In genomic region chr10:110567201-110568054, GRCh38 we compare ENCODE assay signal across 1 cellular context.
A peak's percentile ranks its signal among the peaks of the same experiment; 100 is the strongest.
TF ChIP-seq lines count a peak whose summit lies in the region.

SMC3 (plus strand) TSS chr10:110567695; CDS start chr10:110567817, 122 bp downstream.

TF ChIP-seq in HepG2, 621 proteins besides CTCF, POLR2A, EP300 and RAD21 (continued from another document and continues in another):
- peak; percentile 81; the same call in 1 of the 2 replicates for TF ChIP-seq AKNA (CRISPR knock-in tag; IDR thresholded peaks at IDR 0.05; ENCODE audit: borderline replicate concordance)
- peak; percentile 45 for TF ChIP-seq ZFP90 (CRISPR knock-in tag; IDR thresholded peaks at IDR 0.05; ENCODE audit: borderline replicate concordance)
- TF ChIP-seq PCBP1 (IDR thresholded peaks at IDR 0.05; ENCODE audit: borderline replicate concordance, low read depth, low read length), result peak; percentile 75; the same call in 1 of the 2 replicates
- peak; percentile 94 for TF ChIP-seq ZMAT3 (CRISPR knock-in tag; conservative IDR thresholded peaks at IDR 0.05)
- TF ChIP-seq KLF16 (CRISPR knock-in tag; IDR thresholded peaks at IDR 0.05), result peak in 1 of 2 experiments; percentile 65; a peak in 2 of 4 replicates
- no peak for TF ChIP-seq SOX6 (IDR thresholded peaks at IDR 0.05)
- peak; percentile 62 for TF ChIP-seq SOX6 (CRISPR knock-in tag; IDR thresholded peaks at IDR 0.05)
- peak; percentile 60; the same call in 1 of the 2 replicates for TF ChIP-seq SOX13 (IDR thresholded peaks at IDR 0.05)
- TF ChIP-seq SOX13 (CRISPR knock-in tag; conservative IDR thresholded peaks at IDR 0.05 in 1 of 2, IDR thresholded peaks at IDR 0.05 in 1 of 2), result peak in 1 of 2 experiments; percentile 31; a peak in 1 of 4 replicates
- TF ChIP-seq TBP (CRISPR knock-in tag; IDR thresholded peaks at IDR 0.05), result no peak
- no peak for TF ChIP-seq ZBTB44 (CRISPR knock-in tag; IDR thresholded peaks at IDR 0.05)
- peak; percentile 29; the same call in 1 of the 2 replicates for TF ChIP-seq ZNF788 (CRISPR knock-in tag; IDR thresholded peaks at IDR 0.05; ENCODE audit: borderline replicate concordance)
- peak; percentile 92 for TF ChIP-seq ZNF441 (CRISPR knock-in tag; IDR thresholded peaks at IDR 0.05; ENCODE audit: borderline replicate concordance)
- TF ChIP-seq FOXJ3 (CRISPR knock-in tag; IDR thresholded peaks at IDR 0.05; ENCODE audit: borderline replicate concordance), result peak; percentile 64
- no peak for TF ChIP-seq ZUFSP (CRISPR knock-in tag; IDR thresholded peaks at IDR 0.05; ENCODE audit: borderline replicate concordance)
- TF ChIP-seq ZNF276 (CRISPR knock-in tag; IDR thresholded peaks at IDR 0.05; ENCODE audit: low read depth), result peak; percentile 73; the same call in 1 of the 2 replicates
- peak; percentile 26; the same call in 1 of the 2 replicates for TF ChIP-seq HES4 (CRISPR knock-in tag; IDR thresholded peaks at IDR 0.05; ENCODE audit: borderline replicate concordance)
- no peak for TF ChIP-seq ZFYVE20 (CRISPR knock-in tag; IDR thresholded peaks at IDR 0.05; ENCODE audit: borderline replicate concordance, low read depth)
- TF ChIP-seq CBX5 (CRISPR knock-in tag; IDR thresholded peaks at IDR 0.05; ENCODE audit: borderline replicate concordance), result peak; percentile 81; the same call in 1 of the 2 replicates
- TF ChIP-seq SP4 (CRISPR knock-in tag; IDR thresholded peaks at IDR 0.05), result peak; percentile 87
- no peak for TF ChIP-seq ETV6 (CRISPR knock-in tag; conservative IDR thresholded peaks at IDR 0.05)
- 0 out of 2 replicates have a peak, but pooled peaks have one; percentile 48 for TF ChIP-seq ZBTB42 (CRISPR knock-in tag; IDR thresholded peaks at IDR 0.05)
- TF ChIP-seq ZNF614 (CRISPR knock-in tag; IDR thresholded peaks at IDR 0.05; ENCODE audit: borderline replicate concordance), result peak; percentile 45; the same call in 1 of the 2 replicates
- no peak for TF ChIP-seq ZSCAN30 (CRISPR knock-in tag; IDR thresholded peaks at IDR 0.05)
- TF ChIP-seq MAF1 (CRISPR knock-in tag; IDR thresholded peaks at IDR 0.05; ENCODE audit: borderline replicate concordance), result peak; percentile 67; the same call in 1 of the 2 replicates
- no peak for TF ChIP-seq ZKSCAN1 (IDR thresholded peaks at IDR 0.05; ENCODE audit: low read length)
- no peak for TF ChIP-seq CHD4 (IDR thresholded peaks at IDR 0.05; ENCODE audit: borderline replicate concordance, low read length)
- TF ChIP-seq ZBTB4 (CRISPR knock-in tag; IDR thresholded peaks at IDR 0.05; ENCODE audit: borderline replicate concordance), result no peak
- no peak for TF ChIP-seq MBD4 (IDR thresholded peaks at IDR 0.05; ENCODE audit: borderline replicate concordance, low read length)
- TF ChIP-seq PBX3 (CRISPR knock-in tag; IDR thresholded peaks at IDR 0.05; ENCODE audit: borderline replicate concordance), result no peak; the same call in 1 of the 2 replicates
- TF ChIP-seq ZNF333 (CRISPR knock-in tag; IDR thresholded peaks at IDR 0.05; ENCODE audit: borderline replicate concordance), result no peak
- TF ChIP-seq HMG20A (CRISPR knock-in tag; IDR thresholded peaks at IDR 0.05; ENCODE audit: borderline replicate concordance), result no peak
- no peak; the same call in 1 of the 2 replicates for TF ChIP-seq ZNF24 (IDR thresholded peaks at IDR 0.05)
- TF ChIP-seq NR2C2 (CRISPR knock-in tag; IDR thresholded peaks at IDR 0.05; ENCODE audit: borderline replicate concordance), result peak; percentile 65; the same call in 1 of the 2 replicates
- peak; percentile 78; the same call in 1 of the 2 replicates for TF ChIP-seq HDAC2 (CRISPR knock-in tag; IDR thresholded peaks at IDR 0.05)
- no peak for TF ChIP-seq ZNF101 (CRISPR knock-in tag; IDR thresholded peaks at IDR 0.05; ENCODE audit: borderline replicate concordance, low read depth)
- no peak for TF ChIP-seq TRIM22 (IDR thresholded peaks at IDR 0.05)
- TF ChIP-seq ZNF782 (CRISPR knock-in tag; IDR thresholded peaks at IDR 0.05; ENCODE audit: borderline replicate concordance), result peak; percentile 36; the same call in 1 of the 2 replicates
- TF ChIP-seq NFIB (CRISPR knock-in tag; IDR thresholded peaks at IDR 0.05; ENCODE audit: borderline replicate concordance), result no peak
- TF ChIP-seq ZNF44 (CRISPR knock-in tag; IDR thresholded peaks at IDR 0.05), result 0 out of 2 replicates have a peak, but pooled peaks have one; percentile 27
- peak; percentile 7; the same call in 1 of the 2 replicates for TF ChIP-seq ZFAT (CRISPR knock-in tag; conservative IDR thresholded peaks at IDR 0.05)
- TF ChIP-seq ZNF816 (CRISPR knock-in tag; IDR thresholded peaks at IDR 0.05; ENCODE audit: borderline replicate concordance), result peak; percentile 47; the same call in 1 of the 2 replicates
- TF ChIP-seq KLF6 (CRISPR knock-in tag; IDR thresholded peaks at IDR 0.05), result peak; percentile 5; the same call in 1 of the 2 replicates
- peak; percentile 95 for TF ChIP-seq REL (CRISPR knock-in tag; conservative IDR thresholded peaks at IDR 0.05)
- no peak for TF ChIP-seq ZNF747 (CRISPR knock-in tag; IDR thresholded peaks at IDR 0.05; ENCODE audit: borderline replicate concordance)
- TF ChIP-seq FOXA1 (IDR thresholded peaks at IDR 0.05), result no peak
- TF ChIP-seq FOXA1 (CRISPR knock-in tag; IDR thresholded peaks at IDR 0.05), result 0 out of 2 replicates have a peak, but pooled peaks have one; percentile 39
